ENCODE assay signal across 2 cellular contexts in genomic region chr2:240178564-240178963, GRCh38.
TF ChIP-seq lines count a peak whose summit lies in the region.

No MANE protein-coding gene starts in this region.

TF ChIP-seq in HCT116, 20 proteins besides CTCF, POLR2A, EP300 and RAD21:
- no peak for TF ChIP-seq TCF7L2 (IDR thresholded peaks at IDR 0.05; ENCODE audit: borderline replicate concordance, extremely low read depth, insufficient read depth, insufficient read length)
- TF ChIP-seq FOSL1 (IDR thresholded peaks at IDR 0.05; ENCODE audit: low read depth), result no peak
- no peak for TF ChIP-seq CBX3 (IDR thresholded peaks at IDR 0.05; ENCODE audit: low read depth)
- no peak for TF ChIP-seq ZBTB33 (IDR thresholded peaks at IDR 0.05; ENCODE audit: extremely low read depth, insufficient replicate concordance, low read length)
- no peak for TF ChIP-seq POLR2AphosphoS5 (IDR thresholded peaks at IDR 0.05; ENCODE audit: low read depth, low read length)
- TF ChIP-seq, protein P1, sequence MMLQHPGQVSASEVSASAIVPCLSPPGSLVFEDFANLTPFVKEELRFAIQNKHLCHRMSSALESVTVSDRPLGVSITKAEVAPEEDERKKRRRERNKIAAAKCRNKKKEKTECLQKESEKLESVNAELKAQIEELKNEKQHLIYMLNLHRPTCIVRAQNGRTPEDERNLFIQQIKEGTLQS (IDR thresholded peaks at IDR 0.05), result no peak
- no peak for TF ChIP-seq SP1 (IDR thresholded peaks at IDR 0.05; ENCODE audit: low read depth)
- no peak for TF ChIP-seq ELF1 (IDR thresholded peaks at IDR 0.05; ENCODE audit: borderline replicate concordance, low read depth)
- TF ChIP-seq MAX (IDR thresholded peaks at IDR 0.05), result no peak
- TF ChIP-seq ZFX (IDR thresholded peaks at IDR 0.05), result no peak
- no peak for TF ChIP-seq ZNF274 (IDR thresholded peaks at IDR 0.05; ENCODE audit: low read depth, low read length)
- no peak for TF ChIP-seq SIN3A (IDR thresholded peaks at IDR 0.05; ENCODE audit: low read depth)
- no peak for TF ChIP-seq EGR1 (IDR thresholded peaks at IDR 0.05; ENCODE audit: low read depth)
- TF ChIP-seq EZH2 (IDR thresholded peaks at IDR 0.05), result no peak
- no peak for TF ChIP-seq YY1 (IDR thresholded peaks at IDR 0.05; ENCODE audit: extremely low read depth, insufficient replicate concordance, low read depth, low read length)

TF ChIP-seq in H1, 55 proteins besides CTCF, POLR2A, EP300 and RAD21:
- TF ChIP-seq RNF2 (IDR thresholded peaks at IDR 0.05; ENCODE audit: borderline replicate concordance, low read depth, low read length, missing control alignments, poor library complexity, severe bottlenecking) (no peak), POLR2AphosphoS5 (IDR thresholded peaks at IDR 0.05; ENCODE audit: low read depth, low read length) (no peak), CHD1 (IDR thresholded peaks at IDR 0.05; ENCODE audit: low read depth, low read length) (no peak), SP1 (IDR thresholded peaks at IDR 0.05; ENCODE audit: low read depth, low read length) (no peak), GABPA (IDR thresholded peaks at IDR 0.05; ENCODE audit: borderline replicate concordance, insufficient read depth, low read length) (no peak), SP4 (IDR thresholded peaks at IDR 0.05; ENCODE audit: low read length) (no peak), CEBPB (IDR thresholded peaks at IDR 0.05; ENCODE audit: low read depth, low read length) (no peak), EZH2 (IDR thresholded peaks at IDR 0.05; ENCODE audit: low read depth, low read length, severe bottlenecking) (no peak), KDM1A (IDR thresholded peaks at IDR 0.05; ENCODE audit: borderline replicate concordance, low read length) (no peak), HDAC6 (IDR thresholded peaks at IDR 0.05; ENCODE audit: low read depth, low read length) (no peak), SP2 (IDR thresholded peaks at IDR 0.05; ENCODE audit: low read length) (no peak), TBP (IDR thresholded peaks at IDR 0.05; ENCODE audit: low read depth, low read length) (no peak), CBX8 (IDR thresholded peaks at IDR 0.05; ENCODE audit: borderline replicate concordance, low read depth, low read length) (no peak), TAF7 (optimal IDR thresholded peaks at IDR 0.05; ENCODE audit: borderline replicate concordance, low read depth, low read length) (no peak), ASH2L (IDR thresholded peaks at IDR 0.05; ENCODE audit: low read length) (no peak), CTBP2 (IDR thresholded peaks at IDR 0.05; ENCODE audit: borderline replicate concordance, insufficient read depth, insufficient read length, low read length) (no peak), CHD2 (IDR thresholded peaks at IDR 0.05; ENCODE audit: low read length) (no peak)
- TF ChIP-seq, protein P1 (IDR thresholded peaks at IDR 0.05; ENCODE audit: insufficient read depth, low read depth, low read length), result no peak
- TF ChIP-seq, protein P2, sequence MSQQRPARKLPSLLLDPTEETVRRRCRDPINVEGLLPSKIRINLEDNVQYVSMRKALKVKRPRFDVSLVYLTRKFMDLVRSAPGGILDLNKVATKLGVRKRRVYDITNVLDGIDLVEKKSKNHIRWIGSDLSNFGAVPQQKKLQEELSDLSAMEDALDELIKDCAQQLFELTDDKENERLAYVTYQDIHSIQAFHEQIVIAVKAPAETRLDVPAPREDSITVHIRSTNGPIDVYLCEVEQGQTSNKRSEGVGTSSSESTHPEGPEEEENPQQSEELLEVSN (IDR thresholded peaks at IDR 0.05), result no peak
